15 cellular contexts compared by ENCODE assay signal in the genomic region with DNA sequence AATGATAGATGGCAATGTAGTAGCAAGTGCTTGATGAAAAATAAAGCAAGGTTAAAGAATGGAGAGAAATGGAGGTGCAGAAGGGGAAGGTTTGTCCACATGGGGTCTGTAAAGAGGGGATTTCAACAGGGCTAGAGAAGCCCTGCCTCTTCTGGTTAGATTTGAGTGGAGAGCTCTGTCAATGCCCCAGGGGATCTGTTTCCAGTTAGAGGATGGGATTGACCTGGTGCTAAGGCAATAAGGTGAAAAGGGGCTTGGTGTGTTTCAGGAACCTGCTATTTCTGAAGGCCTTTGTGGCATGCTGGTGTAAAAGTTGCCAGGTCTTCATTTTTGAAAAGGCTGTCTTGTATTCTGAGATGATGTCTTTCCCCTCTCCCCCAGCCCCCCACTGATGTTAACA.
"Had no signal": no experiment of that assay in that cellular context is flagged by ENCODE, and none has a peak within 500 bp of the region (broad histone marks: within the 10 kb centered on the region; RNA-seq: fewer than 3 reads in every experiment).

No MANE protein-coding gene starts in this region.

- H3K4me1 Mint-ChIP-seq: activated naive CD4-positive, alpha-beta T cell treated with anti-CD3 and anti-CD28 coated beads, Interleukin-2, amount 10 ng/mL, durations not matched to agents 7 days and 5 days; stimulated activated effector memory CD8-positive, alpha-beta T cell treated with anti-CD3 and anti-CD28 coated beads, Interleukin-12 subunit alpha, Interleukin-12 subunit beta, amount 100 ng/mL, for 72 hours had no signal

- H3K9me3 Mint-ChIP-seq: activated T-helper 2 cell treated with anti-CD3 and anti-CD28 coated beads, Interferon-gamma antibody, Interleukin-2, Interleukin-4, amounts not matched to agents 10 μg/mL and 5 μg/mL and 100 μg/mL, durations not matched to agents 14 hours and 24 hours and 36 hours; T-helper 2 cell treated with Interferon-gamma antibody and Interleukin-4, amounts not matched to agents 5 μg/mL and 100 μg/mL, for 36 hours had no signal

- H3K36me3 Mint-ChIP-seq: activated naive CD4-positive, alpha-beta T cell treated with anti-CD3 and anti-CD28 coated beads, Interleukin-2, amount 10 ng/mL, durations not matched to agents 7 days and 5 days; stimulated activated effector memory CD8-positive, alpha-beta T cell treated with anti-CD3 and anti-CD28 coated beads, Interleukin-12 subunit alpha, Interleukin-12 subunit beta, amount 100 ng/mL, for 72 hours had no signal

- H3K27me3 ChIP-seq: adrenal gland, neutrophil, right lobe of liver, tibial artery had no signal

- H3K4me1 ChIP-seq: adrenal gland, tibial artery had no signal

- H3K9me3 ChIP-seq: adrenal gland, neutrophil, right lobe of liver, tibial artery had no signal

- H3K36me3 ChIP-seq: adrenal gland, neutrophil, right lobe of liver, tibial artery had no signal

- H3K27ac Mint-ChIP-seq: activated naive CD4-positive, alpha-beta T cell treated with anti-CD3 and anti-CD28 coated beads, Interleukin-2, amount 10 ng/mL, durations not matched to agents 7 days and 5 days; activated T-helper 2 cell treated with anti-CD3 and anti-CD28 coated beads, Interferon-gamma antibody, Interleukin-2, Interleukin-4, amounts not matched to agents 10 μg/mL and 5 μg/mL and 100 μg/mL, durations not matched to agents 14 hours and 24 hours and 36 hours; stimulated activated effector memory CD8-positive, alpha-beta T cell treated with anti-CD3 and anti-CD28 coated beads, Interleukin-12 subunit alpha, Interleukin-12 subunit beta, amount 100 ng/mL, for 72 hours; T-helper 2 cell treated with Interferon-gamma antibody and Interleukin-4, amounts not matched to agents 5 μg/mL and 100 μg/mL, for 36 hours had no signal

- H3K27me3 Mint-ChIP-seq: activated naive CD4-positive, alpha-beta T cell treated with anti-CD3 and anti-CD28 coated beads, Interleukin-2, amount 10 ng/mL, durations not matched to agents 7 days and 5 days had no signal

- ATAC-seq: activated CD4-positive, CD25-positive, alpha-beta regulatory T cell treated with anti-CD3 and anti-CD28 coated beads, Interleukin-2, amount 50 U/mL, for 24 hours; left lobe of liver; right lobe of liver; stimulated activated effector memory CD8-positive, alpha-beta T cell treated with anti-CD3 and anti-CD28 coated beads, Interleukin-12 subunit alpha, Interleukin-12 subunit beta, amount 100 ng/mL, for 72 hours had no signal

- DNase-seq: activated naive CD4-positive, alpha-beta T cell treated with anti-CD3 and anti-CD28 coated beads, Interleukin-2, amount 10 ng/mL, durations not matched to agents 7 days and 5 days; adrenal gland; central memory CD4-positive, alpha-beta T cell; effector CD4-positive, alpha-beta T cell; hippocampal formation; right lobe of liver; SW 1271; tibial artery had no signal

- H3K27ac ChIP-seq: adrenal gland, coronary artery, neutrophil, tibial artery had no signal

- H3K4me3 ChIP-seq: adrenal gland, coronary artery, right lobe of liver, tibial artery had no signal

- H3K4me3 Mint-ChIP-seq: activated naive CD4-positive, alpha-beta T cell treated with anti-CD3 and anti-CD28 coated beads, Interleukin-2, amount 10 ng/mL, durations not matched to agents 7 days and 5 days; stimulated activated effector memory CD8-positive, alpha-beta T cell treated with anti-CD3 and anti-CD28 coated beads, Interleukin-12 subunit alpha, Interleukin-12 subunit beta, amount 100 ng/mL, for 72 hours; T-helper 2 cell treated with Interferon-gamma antibody and Interleukin-4, amounts not matched to agents 5 μg/mL and 100 μg/mL, for 36 hours had no signal
